In genomic region chr12:110694330-110694891, GRCh38 we compare ENCODE assay signal across 17 cellular contexts. TPM values are rescaled to one million over a fixed set of nuclear protein-coding genes. Genes with fewer than 3 reads are reported as not detected.
DNase-seq lines count a peak whose midpoint lies in the region; ATAC-seq and TF ChIP-seq lines count a peak whose summit lies in the region.
"Had no signal": no experiment of that assay in that cellular context is flagged by ENCODE, and none has a peak within 500 bp of the region (broad histone marks: within the 10 kb centered on the region; RNA-seq: fewer than 3 reads in every experiment).

No MANE protein-coding gene starts in this region.

- H3K9me3 ChIP-seq in mucosa of rectum (ENCODE audit: control insufficient read depth in 2 of 2, low read length in 2 of 2) (no peaks in the 10 kb centered on the region), upper lobe of right lung (no peaks in the 10 kb centered on the region), MG63 (no peaks in the 10 kb centered on the region), testis (no peaks in the 10 kb centered on the region)
- H3K9me3 ChIP-seq: A549 had no signal

- TF ChIP-seq CTCF in upper lobe of right lung (IDR thresholded peaks at IDR 0.05), result no peak
- TF ChIP-seq CTCF in testis (IDR thresholded peaks at IDR 0.05), result no peak

- H3K9me3 Mint-ChIP-seq in activated naive CD8-positive, alpha-beta T cell treated with anti-CD3 and anti-CD28 coated beads, Interleukin-2, amount 10 ng/mL, durations not matched to agents 7 days and 5 days, result no peaks in the 10 kb centered on the region
- H3K9me3 Mint-ChIP-seq in activated naive CD8-positive, alpha-beta T cell treated with anti-CD3 and anti-CD28 coated beads for 36 hours, result no peaks in the 10 kb centered on the region
- H3K9me3 Mint-ChIP-seq: activated CD8-positive, alpha-beta T cell treated with anti-CD3 and anti-CD28 coated beads for 36 hours; activated naive CD4-positive, alpha-beta T cell treated with anti-CD3 and anti-CD28 coated beads, Interleukin-2, amount 50 U/mL, for 72 hours had no signal

- H3K27me3 Mint-ChIP-seq in activated naive CD8-positive, alpha-beta T cell treated with anti-CD3 and anti-CD28 coated beads, Interleukin-2, amount 10 ng/mL, durations not matched to agents 7 days and 5 days, result no peaks in the 10 kb centered on the region
- no peaks in the 10 kb centered on the region for H3K27me3 Mint-ChIP-seq in activated naive CD8-positive, alpha-beta T cell treated with anti-CD3 and anti-CD28 coated beads for 36 hours
- H3K27me3 Mint-ChIP-seq: activated CD8-positive, alpha-beta T cell treated with anti-CD3 and anti-CD28 coated beads for 36 hours had no signal

- intact Hi-C loops in upper lobe of right lung (cut with DNase I), result no loop called here
- intact Hi-C loops in testis (cut with DNase I; ENCODE audit: low total_unique reads), result loop anchor here (10.0 kb wide), 1 partner anchor 80 kb away; the partner anchor contains the start of gene TCTN1

- no peak overlapping the region for H3K4me3 Mint-ChIP-seq in activated naive CD8-positive, alpha-beta T cell treated with anti-CD3 and anti-CD28 coated beads, Interleukin-2, amount 10 ng/mL, durations not matched to agents 7 days and 5 days
- no peak overlapping the region for H3K4me3 Mint-ChIP-seq in activated naive CD8-positive, alpha-beta T cell treated with anti-CD3 and anti-CD28 coated beads for 36 hours
- H3K4me3 Mint-ChIP-seq: activated CD8-positive, alpha-beta T cell treated with anti-CD3 and anti-CD28 coated beads for 36 hours had no signal

- 77 to 79% methylated on average over 9 to 12 of the region's 12 CpGs for WGBS in testis, 2 donors

- peak overlapping the region; percentile 17 to 33 for H3K27ac ChIP-seq in mucosa of rectum (ENCODE audit: low read depth in 2 of 2, low read length in 2 of 2)
- peak overlapping the region; percentile 56 for H3K27ac ChIP-seq in upper lobe of right lung
- H3K27ac ChIP-seq in testis, result no peak overlapping the region
- H3K27ac ChIP-seq: A549, SK-N-MC had no signal

- H3K27me3 ChIP-seq in mucosa of rectum (ENCODE audit: control insufficient read depth in 2 of 2, insufficient read depth in 2 of 2, low read length in 2 of 2) (no peaks in the 10 kb centered on the region), upper lobe of right lung (no peaks in the 10 kb centered on the region), MG63 (no peaks in the 10 kb centered on the region), testis (no peaks in the 10 kb centered on the region)

- no peak overlapping the region for H3K9ac ChIP-seq in mucosa of rectum (ENCODE audit: low read depth in 1 of 2, low read length in 2 of 2)

- H3K36me3 ChIP-seq in mucosa of rectum (ENCODE audit: control insufficient read depth in 2 of 2, insufficient read depth in 2 of 2, low read length in 2 of 2) (no peaks in the 10 kb centered on the region), upper lobe of right lung (no peaks in the 10 kb centered on the region), MG63 (no peaks in the 10 kb centered on the region), testis (ENCODE audit: low read depth, missing control alignments) (no peaks in the 10 kb centered on the region)

- peaks cover 2 to 13% of the 10 kb centered on the region in 2 donors for H3K4me1 ChIP-seq in mucosa of rectum (ENCODE audit: control insufficient read depth in 2 of 2, insufficient read depth in 2 of 2, low read length in 2 of 2)
- H3K4me1 ChIP-seq in upper lobe of right lung, result peaks cover 17% of the 10 kb centered on the region
- H3K4me1 ChIP-seq in testis, result peaks cover 23% of the 10 kb centered on the region

- H3K4me3 ChIP-seq in mucosa of rectum (ENCODE audit: low read length in 2 of 2), result no peak overlapping the region
- H3K4me3 ChIP-seq in upper lobe of right lung, result no peak overlapping the region
- H3K4me3 ChIP-seq in MG63, result no peak overlapping the region
- no peak overlapping the region for H3K4me3 ChIP-seq in testis
- H3K4me3 ChIP-seq: A549, SK-N-MC, smooth muscle cell had no signal

- H3K27ac Mint-ChIP-seq in activated naive CD8-positive, alpha-beta T cell treated with anti-CD3 and anti-CD28 coated beads, Interleukin-2, amount 10 ng/mL, durations not matched to agents 7 days and 5 days, result peak overlapping the region; percentile 39
- H3K27ac Mint-ChIP-seq in activated naive CD8-positive, alpha-beta T cell treated with anti-CD3 and anti-CD28 coated beads for 36 hours, result no peak overlapping the region
- H3K27ac Mint-ChIP-seq: activated naive CD4-positive, alpha-beta T cell treated with anti-CD3 and anti-CD28 coated beads, Interleukin-2, amount 50 U/mL, for 72 hours had no signal

- ATAC-seq in activated naive CD8-positive, alpha-beta T cell treated with anti-CD3 and anti-CD28 coated beads, Interleukin-2, amount 10 ng/mL, durations not matched to agents 7 days and 5 days (ENCODE audit: low read depth), result no peak
- ATAC-seq in upper lobe of right lung (peak; percentile 64), HG03565 (IDR thresholded peaks at IDR 0.05; ENCODE audit: unreplicated experiment) (no peak)
- ATAC-seq: A549; activated CD8-positive, alpha-beta T cell treated with anti-CD3 and anti-CD28 coated beads for 36 hours; activated naive CD4-positive, alpha-beta T cell treated with anti-CD3 and anti-CD28 coated beads, Interleukin-2, amount 50 U/mL, for 72 hours had no signal

- no peak for DNase-seq in activated naive CD8-positive, alpha-beta T cell treated with anti-CD3 and anti-CD28 coated beads, Interleukin-2, amount 10 ng/mL, durations not matched to agents 7 days and 5 days
- DNase-seq in activated naive CD8-positive, alpha-beta T cell treated with anti-CD3 and anti-CD28 coated beads for 36 hours, result no peak
- DNase-seq in erythroblast (lab: John Stamatoyannopoulos, UW) (peak; percentile 40 to 70), upper lobe of right lung (peak; percentile 75), MG63 (no peak), testis (no peak)
- DNase-seq: activated CD8-positive, alpha-beta T cell treated with anti-CD3 and anti-CD28 coated beads for 36 hours; dermis blood vessel endothelial cell; KG1; NCI-H2227 treated with DMSO at 0.1 percent for 48 hours had no signal

- no peaks in the 10 kb centered on the region for H3K36me3 Mint-ChIP-seq in activated naive CD8-positive, alpha-beta T cell treated with anti-CD3 and anti-CD28 coated beads, Interleukin-2, amount 10 ng/mL, durations not matched to agents 7 days and 5 days
- H3K36me3 Mint-ChIP-seq in activated naive CD8-positive, alpha-beta T cell treated with anti-CD3 and anti-CD28 coated beads for 36 hours, result no peaks in the 10 kb centered on the region
- H3K36me3 Mint-ChIP-seq: activated naive CD4-positive, alpha-beta T cell treated with anti-CD3 and anti-CD28 coated beads, Interleukin-2, amount 50 U/mL, for 72 hours had no signal

- TF ChIP-seq POLR2A in erythroblast (IDR thresholded peaks at IDR 0.05; ENCODE audit: low read length) (no peak), testis (IDR thresholded peaks at IDR 0.05) (no peak)

- POLR2A ChIA-PET in activated naive CD8-positive, alpha-beta T cell treated with anti-CD3 and anti-CD28 coated beads, Interleukin-2, amount 10 ng/mL, durations not matched to agents 7 days and 5 days (lab: Charles Lee), result interaction anchor here (1.2 kb wide), 1 partner anchor 89 kb away, joined by 4 read pairs; no protein-coding TSS in a partner anchor

- peaks cover 34% of the 10 kb centered on the region for H3K4me1 Mint-ChIP-seq in activated naive CD8-positive, alpha-beta T cell treated with anti-CD3 and anti-CD28 coated beads, Interleukin-2, amount 10 ng/mL, durations not matched to agents 7 days and 5 days
- peaks cover 29% of the 10 kb centered on the region for H3K4me1 Mint-ChIP-seq in activated naive CD8-positive, alpha-beta T cell treated with anti-CD3 and anti-CD28 coated beads for 36 hours

RNA-seq across cellular contexts. Expression of gene HVCN1, which starts 5.5 kb away (rescaled TPM):
- 10 to 100 TPM; 20.3 to 21.0 TPM for total RNA-seq in activated naive CD8-positive, alpha-beta T cell treated with anti-CD3 and anti-CD28 coated beads, Interleukin-2, amount 10 ng/mL, durations not matched to agents 7 days and 5 days
- 10 to 100 TPM; 47.4 to 49.1 TPM for total RNA-seq in activated naive CD8-positive, alpha-beta T cell treated with anti-CD3 and anti-CD28 coated beads for 36 hours
- total RNA-seq in upper lobe of right lung, result 21.3 TPM
- not detected in 2 replicates for total RNA-seq in MG63 (2014; rRNA removed; shearing (Covaris generic); ENCODE audit: low replicate concordance)
- total RNA-seq in testis, result 10 to 100 TPM; 39.7 to 52.0 TPM
- polyA plus RNA-seq in testis (ENCODE audit: insufficient read depth, low read depth, low replicate concordance), result 139 TPM
- total RNA-seq: G401 had no signal

RNA-seq across cellular contexts. Expression of gene PPP1CC, which starts 48.3 kb away (rescaled TPM):
- total RNA-seq in activated naive CD8-positive, alpha-beta T cell treated with anti-CD3 and anti-CD28 coated beads, Interleukin-2, amount 10 ng/mL, durations not matched to agents 7 days and 5 days, result 100 to 1,000 TPM; 156 to 160 TPM
- 100 to 1,000 TPM; 260 to 270 TPM for total RNA-seq in activated naive CD8-positive, alpha-beta T cell treated with anti-CD3 and anti-CD28 coated beads for 36 hours
- total RNA-seq in upper lobe of right lung, result 90.6 TPM
- 118 and 155 TPM in 2 replicates for total RNA-seq in MG63 (2014; rRNA removed; shearing (Covaris generic); ENCODE audit: low replicate concordance)
- 100 to 1,000 TPM; 143 to 160 TPM for total RNA-seq in testis
- 323 TPM for polyA plus RNA-seq in testis (ENCODE audit: insufficient read depth, low read depth, low replicate concordance)

Comparison
In these comparisons a context has a peak if more than half of its experiments do, and no peak if none do; other contexts are left out.
1. DNase-seq: peak in erythroblast (2 of 2) and upper lobe of right lung (single experiment); none in activated naive CD8-positive, alpha-beta T cell treated with anti-CD3 and anti-CD28 coated beads, Interleukin-2, amount 10 ng/mL, durations not matched to agents 7 days and 5 days (single experiment), activated naive CD8-positive, alpha-beta T cell treated with anti-CD3 and anti-CD28 coated beads for 36 hours (single experiment), MG63 (single experiment) and testis (single experiment).
2. H3K27ac ChIP-seq: peak in mucosa of rectum (2 of 2) and upper lobe of right lung (single experiment); none in testis (0 of 2).
3. RNA of gene HVCN1, which starts 5.5 kb away (total RNA-seq): 39.7 to 52.0 TPM in testis, 47.4 to 49.1 TPM in activated naive CD8-positive, alpha-beta T cell treated with anti-CD3 and anti-CD28 coated beads for 36 hours, 21.3 TPM in upper lobe of right lung (single experiment) and 20.3 to 21.0 TPM in activated naive CD8-positive, alpha-beta T cell treated with anti-CD3 and anti-CD28 coated beads, Interleukin-2, amount 10 ng/mL, durations not matched to agents 7 days and 5 days; not detected in MG63; every median in the first group is over 10 times any median in the second.